In the genomic region with DNA sequence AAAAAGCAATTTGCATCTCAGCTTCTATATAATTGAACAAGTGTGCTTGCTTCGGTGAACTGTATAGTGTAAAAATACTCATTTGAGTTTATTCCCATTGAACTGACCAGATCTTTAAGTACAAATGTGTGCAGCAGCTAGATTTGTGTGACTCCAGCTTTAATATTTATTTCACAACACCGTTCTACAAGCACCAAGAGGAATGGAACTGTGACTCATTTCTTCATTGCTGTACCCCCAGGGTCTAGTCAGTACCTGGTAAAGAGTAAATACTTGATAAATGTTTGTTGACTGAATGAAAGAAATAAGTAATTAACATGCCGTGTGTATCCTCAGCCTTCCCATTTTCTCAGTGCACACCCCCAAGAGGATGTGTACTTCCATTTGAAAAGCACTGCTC, we compare ENCODE assay signal across 27 cellular contexts.
"Had no signal": no experiment of that assay in that cellular context is flagged by ENCODE, and none has a peak within 500 bp of the region (broad histone marks: within the 10 kb centered on the region; RNA-seq: fewer than 3 reads in every experiment).

No MANE protein-coding gene starts in this region.

- H3K4me1 ChIP-seq: Peyer's patch, SJCRH30 had no signal

- H3K36me3 ChIP-seq: cardiac muscle cell, Peyer's patch, SJCRH30, WERI-Rb-1 had no signal

- H3K4me3 ChIP-seq: cardiac muscle cell, Peyer's patch, SJCRH30, SK-N-MC had no signal

- H3K9me3 ChIP-seq: Peyer's patch, SJCRH30 had no signal

- H3K27ac ChIP-seq: cardiac muscle cell, Peyer's patch, SJCRH30, SK-N-MC, WERI-Rb-1 had no signal

- H3K27me3 ChIP-seq: cardiac muscle cell, Peyer's patch, SJCRH30 had no signal

- ATAC-seq: activated CD8-positive, alpha-beta memory T cell treated with anti-CD3 and anti-CD28 coated beads, Interleukin-2, amount 10 ng/mL, durations not matched to agents 7 days and 5 days; activated naive CD8-positive, alpha-beta T cell treated with anti-CD3 and anti-CD28 coated beads, Interleukin-2, amount 50 U/mL, for 24 hours had no signal

- DNase-seq: activated CD4-positive, alpha-beta memory T cell treated with anti-CD3 and anti-CD28 coated beads, Interleukin-2, amount 10 ng/mL, durations not matched to agents 7 days and 5 days; activated CD4-positive, alpha-beta T cell treated with anti-CD3 and anti-CD28 coated beads for 1 hour; activated CD4-positive, alpha-beta T cell treated with anti-CD3 and anti-CD28 coated beads for 48 hours; activated CD4-positive, CD25-positive, alpha-beta regulatory T cell; activated CD8-positive, alpha-beta memory T cell treated with anti-CD3 and anti-CD28 coated beads for 24 hours; activated CD8-positive, alpha-beta memory T cell treated with anti-CD3 and anti-CD28 coated beads, Interleukin-2, amount 10 ng/mL, durations not matched to agents 7 days and 5 days; activated CD8-positive, alpha-beta memory T cell treated with anti-CD3 and anti-CD28 coated beads, Interleukin-2, amount 50 U/mL, for 48 hours; activated effector memory CD4-positive, alpha-beta T cell treated with Interleukin-2 at 50 U/mL for 16 hours; activated naive CD4-positive, alpha-beta T cell treated with anti-CD3 and anti-CD28 coated beads, Interleukin-2, amount 10 ng/mL, durations not matched to agents 7 days and 5 days; activated naive CD8-positive, alpha-beta T cell treated with anti-CD3 and anti-CD28 coated beads, Interleukin-2, amount 50 U/mL, for 24 hours; activated T-cell treated with anti-CD3 and anti-CD28 coated beads, Interleukin-2, amount 50 U/mL, for 48 hours; anterior cingulate cortex; NCI-H1048; NCI-H1105 treated with DMSO at 0.1 percent for 48 hours; NCI-H1436; NCI-H1694; NCI-H1930; NCI-H510A; NCI-H526 treated with DMSO at 0.1 percent for 48 hours; NCI-H774; Peyer's patch; SHP77; T1000; WERI-Rb-1 had no signal
